ENCODE assay signal across 8 cellular contexts in the genomic region with DNA sequence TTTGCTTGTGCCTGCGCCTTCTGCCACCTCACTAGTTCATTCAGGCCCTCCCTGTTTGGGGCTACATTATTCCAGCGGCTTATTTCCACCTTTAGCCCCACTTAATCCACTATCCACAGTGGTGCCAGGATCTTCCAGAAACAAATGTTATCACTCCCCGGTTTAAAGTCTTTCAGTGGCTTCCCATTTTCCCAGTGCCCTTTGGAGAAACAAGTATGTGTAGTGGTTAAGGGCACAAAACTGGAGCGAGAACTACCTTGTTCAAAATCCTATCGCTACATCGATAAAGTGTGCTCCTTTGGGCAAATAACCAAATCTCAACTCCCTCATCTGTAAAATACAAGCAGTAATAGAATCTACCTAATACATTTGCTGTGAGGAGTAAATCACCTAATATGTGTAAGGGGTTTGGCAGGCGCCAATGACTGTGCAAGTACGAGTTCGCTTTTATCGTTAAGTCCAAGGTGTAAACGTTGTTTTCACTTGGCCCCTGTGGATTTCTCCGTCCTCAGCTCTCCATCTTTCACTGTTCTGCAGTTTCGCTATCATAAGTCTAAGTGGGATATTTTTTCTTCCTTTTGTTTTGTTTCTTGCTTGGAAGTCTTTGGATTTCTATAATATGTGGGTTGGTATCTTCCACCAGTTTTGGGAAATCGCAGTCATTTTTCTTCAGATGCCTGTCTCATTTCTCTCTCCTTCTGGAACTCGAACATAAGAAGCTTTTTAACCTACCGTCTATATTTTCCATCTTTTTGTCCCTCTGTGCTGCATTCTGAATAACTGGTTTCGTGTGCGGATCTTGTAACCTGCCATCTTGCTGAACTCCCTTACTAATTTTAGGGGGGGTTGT. TPM values are rescaled to one million over a fixed set of nuclear protein-coding genes. Genes with fewer than 3 reads are reported as not detected.
DNase-seq lines count a peak whose midpoint lies in the region; TF ChIP-seq lines count a peak whose summit lies in the region.

No MANE protein-coding gene starts in this region.

- 71 to 75% (median 72%) methylated on average over 18 of the region's 18 CpGs for WGBS in stomach, 5 donors

- peak overlapping the region; percentile 83 for H3K27ac Mint-ChIP-seq in activated CD4-positive, alpha-beta memory T cell treated with anti-CD3 and anti-CD28 coated beads, Interleukin-2, amount 10 ng/mL, durations not matched to agents 7 days and 5 days

- CTCF ChIA-PET in activated CD4-positive, alpha-beta memory T cell treated with anti-CD3 and anti-CD28 coated beads, Interleukin-2, amount 10 ng/mL, durations not matched to agents 7 days and 5 days (lab: Charles Lee), result interaction anchor here (0.6 to 3.5 kb wide), 29 partner anchors 9 to 1359 kb away, joined by 3 to 30 read pairs (median 4); a partner anchor contains a TSS

- no peak for TF ChIP-seq EP300 in stomach (IDR thresholded peaks at IDR 0.05)

- H3K9me3 ChIP-seq in iPS-15b (ENCODE audit: control insufficient read depth, insufficient read depth, low read length) (no peaks in the 10 kb centered on the region), stomach (no peaks in the 10 kb centered on the region)

- no peaks in the 10 kb centered on the region for H3K27me3 Mint-ChIP-seq in activated CD4-positive, alpha-beta memory T cell treated with anti-CD3 and anti-CD28 coated beads, Interleukin-2, amount 10 ng/mL, durations not matched to agents 7 days and 5 days

- no peak for TF ChIP-seq CTCF in stomach (IDR thresholded peaks at IDR 0.05)

- H3K27me3 ChIP-seq in iPS-15b (ENCODE audit: control insufficient read depth, insufficient read depth, low read length), result peaks cover 6% of the 10 kb centered on the region
- no peaks in the 10 kb centered on the region for H3K27me3 ChIP-seq in stomach

- TF ChIP-seq POLR2A in stomach (IDR thresholded peaks at IDR 0.05), result no peak

- H3K36me3 Mint-ChIP-seq in activated CD4-positive, alpha-beta memory T cell treated with anti-CD3 and anti-CD28 coated beads, Interleukin-2, amount 10 ng/mL, durations not matched to agents 7 days and 5 days (ENCODE audit: low read depth), result peaks cover 18% of the 10 kb centered on the region

- DNase-seq in DMS 273 (lab: John Stamatoyannopoulos, UW; ENCODE audit: unreplicated experiment) (peak; percentile 33), DMS 273 treated with DMSO at 0.1 percent for 48 hours (lab: John Stamatoyannopoulos, UW) (no peak), stomach (no peak), NCI-H1436 (lab: John Stamatoyannopoulos, UW) (no peak), dedifferentiated amniotic fluid mesenchymal stem cell (ENCODE audit: extremely low spot score) (no peak), posterior cingulate gyrus (no peak)
- no peak for DNase-seq in activated CD4-positive, alpha-beta memory T cell treated with anti-CD3 and anti-CD28 coated beads, Interleukin-2, amount 10 ng/mL, durations not matched to agents 7 days and 5 days

- peak overlapping the region; percentile 89 for H3K4me3 Mint-ChIP-seq in activated CD4-positive, alpha-beta memory T cell treated with anti-CD3 and anti-CD28 coated beads, Interleukin-2, amount 10 ng/mL, durations not matched to agents 7 days and 5 days

- H3K27ac ChIP-seq in stomach, result peak overlapping the region; percentile 90 to 98 (median 97)

- H3K4me1 Mint-ChIP-seq in activated CD4-positive, alpha-beta memory T cell treated with anti-CD3 and anti-CD28 coated beads, Interleukin-2, amount 10 ng/mL, durations not matched to agents 7 days and 5 days, result peaks cover 40% of the 10 kb centered on the region

- H3K4me3 ChIP-seq in iPS-15b (ENCODE audit: low read depth, low read length) (peak overlapping the region; percentile 76), stomach (peak overlapping the region; percentile 86 to 100 (median 94))

- H3K36me3 ChIP-seq in iPS-15b (ENCODE audit: control insufficient read depth, insufficient read depth, low read length) (no peaks in the 10 kb centered on the region), stomach (peaks cover 0 to 26% (median 17%) of the 10 kb centered on the region in 4 donors)

- POLR2A ChIA-PET in activated CD4-positive, alpha-beta memory T cell treated with anti-CD3 and anti-CD28 coated beads, Interleukin-2, amount 10 ng/mL, durations not matched to agents 7 days and 5 days (lab: Charles Lee), result interaction anchor here (0.7 to 4.0 kb wide), 22 partner anchors 10 to 176 kb away, joined by 3 to 45 read pairs (median 6); a partner anchor contains a TSS

- H3K9ac ChIP-seq in iPS-15b (ENCODE audit: low read depth, low read length), result peak overlapping the region; percentile 38

- intact Hi-C loops in stomach (cut with DNase I; ENCODE audit: low total_unique reads) (no loop called here), posterior cingulate gyrus (cut with DNase I) (loop anchor here (2.0 kb wide), 1 partner anchor 39 kb away; a partner anchor contains a TSS)

- H3K4me1 ChIP-seq in iPS-15b (ENCODE audit: control insufficient read depth, insufficient read depth, low read length), result no peaks in the 10 kb centered on the region
- H3K4me1 ChIP-seq in stomach, result peaks cover 15 to 32% (median 24%) of the 10 kb centered on the region in 4 donors

- H3K9me3 Mint-ChIP-seq in activated CD4-positive, alpha-beta memory T cell treated with anti-CD3 and anti-CD28 coated beads, Interleukin-2, amount 10 ng/mL, durations not matched to agents 7 days and 5 days, result no peaks in the 10 kb centered on the region

RNA-seq across cellular contexts. Expression of a gene that starts 0.8 kb away (rescaled TPM):
- total RNA-seq in activated CD4-positive, alpha-beta memory T cell treated with anti-CD3 and anti-CD28 coated beads, Interleukin-2, amount 10 ng/mL, durations not matched to agents 7 days and 5 days, result 10 to 100 TPM; 63.7 to 64.2 TPM
- 10 to 100 TPM; 25.8 to 76.3 (median 68.7) TPM for total RNA-seq in stomach
- 10 to 100 TPM; 41.4 to 62.0 (median 45.5) TPM for polyA plus RNA-seq in stomach

RNA-seq across cellular contexts. Expression of a gene that starts 38.7 kb away (rescaled TPM):
- total RNA-seq in activated CD4-positive, alpha-beta memory T cell treated with anti-CD3 and anti-CD28 coated beads, Interleukin-2, amount 10 ng/mL, durations not matched to agents 7 days and 5 days, result 10 to 100 TPM; 24.2 to 25.9 TPM
- total RNA-seq in stomach, result 100 to 1,000 TPM in 1 of 5 donors, 10 to 100 TPM in 4; 11.6 to 132 (median 22.0) TPM
- polyA plus RNA-seq in stomach, result 1 to 10 TPM; 3.6 to 5.3 (median 4.0) TPM

RNA-seq across cellular contexts. Expression of a gene that starts 41.0 kb away (rescaled TPM):
- 10 to 100 TPM; 29.9 to 31.1 TPM for total RNA-seq in activated CD4-positive, alpha-beta memory T cell treated with anti-CD3 and anti-CD28 coated beads, Interleukin-2, amount 10 ng/mL, durations not matched to agents 7 days and 5 days
- total RNA-seq in stomach, result 10 to 100 TPM in 4 of 5 donors, 1 to 10 TPM in 1; 8.4 to 89.3 (median 38.4) TPM
- 10 to 100 TPM; 15.8 to 35.9 (median 22.1) TPM for polyA plus RNA-seq in stomach

RNA-seq across cellular contexts. Expression of a gene that starts 41.3 kb away (rescaled TPM):
- under 1 TPM; 0.13 to 0.18 TPM for total RNA-seq in activated CD4-positive, alpha-beta memory T cell treated with anti-CD3 and anti-CD28 coated beads, Interleukin-2, amount 10 ng/mL, durations not matched to agents 7 days and 5 days
- 10 to 100 TPM in 2 of 5 donors, 1 to 10 TPM in 2, not detected in 1; 2.9 to 30.6 (median 15.2) TPM for total RNA-seq in stomach
- polyA plus RNA-seq in stomach, result 10 to 100 TPM; 12.7 to 18.8 (median 15.4) TPM
